In genomic region chr6:134813146-134813545, GRCh38 we compare ENCODE assay signal across 23 cellular contexts.
"Had no signal": no experiment of that assay in that cellular context is flagged by ENCODE, and none has a peak within 500 bp of the region (broad histone marks: within the 10 kb centered on the region; RNA-seq: fewer than 3 reads in every experiment).

No MANE protein-coding gene starts in this region.

- H3K36me3 Mint-ChIP-seq: activated CD8-positive, alpha-beta memory T cell treated with anti-CD3 and anti-CD28 coated beads, Interleukin-2, amount 10 ng/mL, durations not matched to agents 7 days and 5 days; activated naive CD8-positive, alpha-beta T cell treated with anti-CD3 and anti-CD28 coated beads for 36 hours; immature natural killer cell; memory B cell; naive B cell; stimulated activated effector memory CD8-positive, alpha-beta T cell treated with anti-CD3 and anti-CD28 coated beads, Interleukin-12 subunit alpha, Interleukin-12 subunit beta, amount 100 ng/mL, for 72 hours; T-cell had no signal

- H3K4me1 ChIP-seq: heart right ventricle, prostate gland, stomach had no signal

- H3K9me3 Mint-ChIP-seq: activated B cell treated with CpG ODN at 0.5 μM for 24 hours; activated CD4-positive, alpha-beta memory T cell treated with anti-CD3 and anti-CD28 coated beads, Interleukin-2, amount 10 ng/mL, durations not matched to agents 7 days and 5 days; activated naive CD8-positive, alpha-beta T cell treated with anti-CD3 and anti-CD28 coated beads for 36 hours; dendritic cell treated with granulocyte-macrophage colony-stimulating factor and Interleukin-4, amounts not matched to agents 40 ng/mL and 50 ng/mL, for 4 days; immature natural killer cell; memory B cell; naive B cell; neural crest cell; stimulated activated effector memory CD8-positive, alpha-beta T cell treated with anti-CD3 and anti-CD28 coated beads, Interleukin-12 subunit alpha, Interleukin-12 subunit beta, amount 100 ng/mL, for 72 hours; T-cell had no signal

- H3K27me3 ChIP-seq: gastroesophageal sphincter, heart right ventricle, stomach had no signal

- ATAC-seq: activated CD8-positive, alpha-beta memory T cell treated with anti-CD3 and anti-CD28 coated beads, Interleukin-2, amount 10 ng/mL, durations not matched to agents 7 days and 5 days; gastroesophageal sphincter; heart right ventricle; left ventricle myocardium superior; sciatic nerve; stimulated activated effector memory CD8-positive, alpha-beta T cell treated with anti-CD3 and anti-CD28 coated beads, Interleukin-12 subunit alpha, Interleukin-12 subunit beta, amount 100 ng/mL, for 72 hours; T-cell had no signal

- DNase-seq: activated B cell treated with CpG ODN at 0.5 μM for 24 hours; activated CD4-positive, alpha-beta memory T cell treated with anti-CD3 and anti-CD28 coated beads, Interleukin-2, amount 10 ng/mL, durations not matched to agents 7 days and 5 days; activated CD4-positive, alpha-beta T cell treated with anti-CD3 and anti-CD28 coated beads for 48 hours; activated CD8-positive, alpha-beta memory T cell treated with anti-CD3 and anti-CD28 coated beads, Interleukin-2, amount 10 ng/mL, durations not matched to agents 7 days and 5 days; activated naive CD8-positive, alpha-beta T cell treated with anti-CD3 and anti-CD28 coated beads for 36 hours; anterior cingulate cortex; effector memory CD4-positive, alpha-beta T cell; esophagus squamous epithelium; heart right ventricle; immature natural killer cell; left ventricle myocardium superior; naive B cell; stimulated activated CD4-positive, alpha-beta T cell treated with anti-CD3 and anti-CD28 coated beads, Interleukin-4, amount 100 ng/mL, for 24 hours; stomach; T-cell; trophoblast cell had no signal

- H3K27ac ChIP-seq: esophagus squamous epithelium, gastroesophageal sphincter, heart right ventricle, prostate gland, stomach had no signal

- H3K36me3 ChIP-seq: esophagus squamous epithelium, gastroesophageal sphincter, heart right ventricle, prostate gland, stomach had no signal

- H3K27me3 Mint-ChIP-seq: activated B cell treated with CpG ODN at 0.5 μM for 24 hours, T-cell had no signal

- H3K4me1 Mint-ChIP-seq: activated B cell treated with CpG ODN at 0.5 μM for 24 hours; activated CD4-positive, alpha-beta memory T cell treated with anti-CD3 and anti-CD28 coated beads, Interleukin-2, amount 10 ng/mL, durations not matched to agents 7 days and 5 days; activated CD8-positive, alpha-beta memory T cell treated with anti-CD3 and anti-CD28 coated beads, Interleukin-2, amount 10 ng/mL, durations not matched to agents 7 days and 5 days; activated naive CD8-positive, alpha-beta T cell treated with anti-CD3 and anti-CD28 coated beads for 36 hours; immature natural killer cell; memory B cell; naive B cell; neural crest cell; stimulated activated effector memory CD8-positive, alpha-beta T cell treated with anti-CD3 and anti-CD28 coated beads, Interleukin-12 subunit alpha, Interleukin-12 subunit beta, amount 100 ng/mL, for 72 hours; T-cell had no signal

- H3K4me3 Mint-ChIP-seq: activated B cell treated with CpG ODN at 0.5 μM for 24 hours; activated CD4-positive, alpha-beta memory T cell treated with anti-CD3 and anti-CD28 coated beads, Interleukin-2, amount 10 ng/mL, durations not matched to agents 7 days and 5 days; activated CD8-positive, alpha-beta memory T cell treated with anti-CD3 and anti-CD28 coated beads, Interleukin-2, amount 10 ng/mL, durations not matched to agents 7 days and 5 days; activated naive CD8-positive, alpha-beta T cell treated with anti-CD3 and anti-CD28 coated beads for 36 hours; dendritic cell treated with granulocyte-macrophage colony-stimulating factor and Interleukin-4, amounts not matched to agents 40 ng/mL and 50 ng/mL, for 4 days; immature natural killer cell; memory B cell; naive B cell; neural crest cell; stimulated activated effector memory CD8-positive, alpha-beta T cell treated with anti-CD3 and anti-CD28 coated beads, Interleukin-12 subunit alpha, Interleukin-12 subunit beta, amount 100 ng/mL, for 72 hours; T-cell had no signal

- H3K4me3 ChIP-seq: esophagus squamous epithelium, gastroesophageal sphincter, heart right ventricle, prostate gland, stomach had no signal

- H3K9me3 ChIP-seq: esophagus squamous epithelium, gastroesophageal sphincter, heart right ventricle, prostate gland, stomach had no signal

- H3K27ac Mint-ChIP-seq: activated B cell treated with CpG ODN at 0.5 μM for 24 hours; activated CD4-positive, alpha-beta memory T cell treated with anti-CD3 and anti-CD28 coated beads, Interleukin-2, amount 10 ng/mL, durations not matched to agents 7 days and 5 days; activated CD8-positive, alpha-beta memory T cell treated with anti-CD3 and anti-CD28 coated beads, Interleukin-2, amount 10 ng/mL, durations not matched to agents 7 days and 5 days; activated naive CD8-positive, alpha-beta T cell treated with anti-CD3 and anti-CD28 coated beads for 36 hours; dendritic cell treated with granulocyte-macrophage colony-stimulating factor and Interleukin-4, amounts not matched to agents 40 ng/mL and 50 ng/mL, for 4 days; immature natural killer cell; memory B cell; naive B cell; stimulated activated effector memory CD8-positive, alpha-beta T cell treated with anti-CD3 and anti-CD28 coated beads, Interleukin-12 subunit alpha, Interleukin-12 subunit beta, amount 100 ng/mL, for 72 hours; T-cell had no signal
